In the genomic region with DNA sequence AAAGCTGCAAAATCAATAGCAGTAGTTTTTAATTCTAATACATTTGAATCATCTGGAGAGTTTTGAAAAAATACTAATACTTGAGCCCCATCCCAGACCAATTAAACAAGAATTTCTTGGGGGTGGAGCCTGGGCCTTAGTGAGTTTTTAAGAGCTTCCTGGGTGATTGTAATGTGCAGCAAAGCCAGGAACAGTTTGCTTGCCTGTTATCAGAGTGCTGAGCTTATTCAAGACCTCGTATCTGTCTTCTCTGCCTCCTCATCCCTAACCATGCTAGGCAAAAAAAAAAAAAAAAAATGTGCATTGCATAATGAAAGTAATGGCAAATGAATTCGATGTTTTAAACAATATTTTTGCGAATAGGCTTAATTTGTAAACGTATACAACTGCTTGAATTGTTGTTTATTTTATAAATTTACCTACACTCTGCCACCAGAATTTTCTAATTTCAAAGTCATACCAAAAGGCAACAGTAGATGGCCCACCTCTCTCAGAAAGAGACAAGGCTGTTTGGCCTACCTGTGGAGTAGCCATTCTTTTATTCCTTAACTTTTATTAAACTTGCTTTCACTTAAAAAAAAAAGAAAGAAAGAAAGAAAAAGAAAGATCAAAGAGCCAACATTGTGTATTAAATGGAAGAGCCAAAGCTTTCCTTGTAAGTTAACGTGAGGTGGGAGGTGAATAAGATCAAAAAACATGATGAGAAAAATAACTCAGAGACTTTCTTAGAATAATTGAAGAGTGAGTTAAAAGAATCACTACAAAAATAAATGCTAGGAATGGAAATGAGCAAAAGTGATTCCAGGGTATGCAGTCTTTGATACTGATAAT, we compare ENCODE assay signal across 8 cellular contexts. TPM values are rescaled to one million over a fixed set of nuclear protein-coding genes. Genes with fewer than 3 reads are reported as not detected.
DNase-seq lines count a peak whose midpoint lies in the region; ATAC-seq and TF ChIP-seq lines count a peak whose summit lies in the region.

No MANE protein-coding gene starts in this region.

- no peaks in the 10 kb centered on the region for H3K36me3 ChIP-seq in Loucy (ENCODE audit: insufficient read depth, low read length)
- H3K36me3 ChIP-seq in left lung = no peaks in the 10 kb centered on the region

- no peaks in the 10 kb centered on the region for H3F3A ChIP-seq in Loucy (ENCODE audit: low read depth)

- peak overlapping the region; percentile 62 for H3K4me2 ChIP-seq in Loucy (ENCODE audit: low read depth, low read length, poor library complexity, severe bottlenecking)

- H4K20me1 ChIP-seq in Loucy (ENCODE audit: insufficient read depth, low read length, poor library complexity, severe bottlenecking) = no peaks in the 10 kb centered on the region

- H3K36me3 Mint-ChIP-seq in stimulated activated naive CD8-positive, alpha-beta T cell treated with anti-CD3 and anti-CD28 coated beads, Interleukin-15, Interleukin-2, amounts not matched to agents 100 ng/mL and 50 ng/mL, for 24 hours (ENCODE audit: low read depth) = no peaks in the 10 kb centered on the region
- H3K36me3 Mint-ChIP-seq in activated CD8-positive, alpha-beta T cell treated with anti-CD3 and anti-CD28 coated beads, Interleukin-2, amount 10 ng/mL, durations not matched to agents 7 days and 5 days (ENCODE audit: low read depth) = no peaks in the 10 kb centered on the region

- H3K9me3 ChIP-seq in Loucy (ENCODE audit: insufficient read depth, low read depth, low read length) (no peaks in the 10 kb centered on the region), left lung (no peaks in the 10 kb centered on the region)

- H3K27me3 Mint-ChIP-seq in stimulated activated naive CD8-positive, alpha-beta T cell treated with anti-CD3 and anti-CD28 coated beads, Interleukin-15, Interleukin-2, amounts not matched to agents 100 ng/mL and 50 ng/mL, for 24 hours = no peaks in the 10 kb centered on the region
- H3K27me3 Mint-ChIP-seq in activated CD8-positive, alpha-beta T cell treated with anti-CD3 and anti-CD28 coated beads, Interleukin-2, amount 10 ng/mL, durations not matched to agents 7 days and 5 days (ENCODE audit: low read depth) = no peaks in the 10 kb centered on the region

- H3K9ac ChIP-seq in Loucy (ENCODE audit: low read depth, low read length, poor library complexity, severe bottlenecking) = peak overlapping the region; percentile 67

- CTCF ChIA-PET in activated CD8-positive, alpha-beta T cell treated with anti-CD3 and anti-CD28 coated beads, Interleukin-2, amount 10 ng/mL, durations not matched to agents 7 days and 5 days (lab: Charles Lee) = interaction anchor here (0.6 to 7.1 kb wide), 48 partner anchors 8 to 1145 kb away, joined by 3 to 140 read pairs (median 5); a partner anchor contains a TSS

- TF ChIP-seq CTCF in Loucy (conservative IDR thresholded peaks at IDR 0.05; ENCODE audit: low read length) (peak; percentile 92), left lung (IDR thresholded peaks at IDR 0.05) (peak; percentile 28 to 33)

- H3K9me2 ChIP-seq in Loucy (replicated peaks; ENCODE audit: low read depth, low read length) = no peaks in the 10 kb centered on the region

- H3K27ac ChIP-seq in left lung = no peak overlapping the region

- peaks cover 15% of the 10 kb centered on the region for H3K79me2 ChIP-seq in Loucy (ENCODE audit: insufficient read depth, low read length)

- ATAC-seq in stimulated activated naive CD8-positive, alpha-beta T cell treated with anti-CD3 and anti-CD28 coated beads, Interleukin-15, Interleukin-2, amounts not matched to agents 100 U/mL and 50 U/mL, for 24 hours = no peak
- peak; percentile 54 for ATAC-seq in activated CD8-positive, alpha-beta T cell treated with anti-CD3 and anti-CD28 coated beads, Interleukin-2, amount 10 ng/mL, durations not matched to agents 7 days and 5 days
- ATAC-seq in left lung (peak; percentile 89), HG03521 (IDR thresholded peaks at IDR 0.05; ENCODE audit: unreplicated experiment) (no peak)

- no peaks in the 10 kb centered on the region for H3K27me3 ChIP-seq in Loucy (ENCODE audit: insufficient read depth, low read length, poor library complexity, severe bottlenecking)
- no peaks in the 10 kb centered on the region for H3K27me3 ChIP-seq in left lung

- peak overlapping the region; percentile 41 for H3K4me3 ChIP-seq in Loucy (ENCODE audit: low read length, poor library complexity, severe bottlenecking)
- peak overlapping the region in 1 of 2 donors; percentile 26 for H3K4me3 ChIP-seq in left lung

- no peak for DNase-seq in stimulated activated naive CD8-positive, alpha-beta T cell treated with anti-CD3 and anti-CD28 coated beads, Interleukin-15, Interleukin-2, amounts not matched to agents 100 U/mL and 50 U/mL, for 24 hours
- peak; percentile 49 for DNase-seq in activated CD8-positive, alpha-beta T cell treated with anti-CD3 and anti-CD28 coated beads, Interleukin-2, amount 10 ng/mL, durations not matched to agents 7 days and 5 days
- DNase-seq in left lung = no peak
- no peak for DNase-seq in COLO668 (lab: John Stamatoyannopoulos, UW; ENCODE audit: unreplicated experiment)
- no peak for DNase-seq in HK-2 (ENCODE audit: unreplicated experiment)

- H3K27ac Mint-ChIP-seq in stimulated activated naive CD8-positive, alpha-beta T cell treated with anti-CD3 and anti-CD28 coated beads, Interleukin-15, Interleukin-2, amounts not matched to agents 100 ng/mL and 50 ng/mL, for 24 hours = peak overlapping the region; percentile 94
- H3K27ac Mint-ChIP-seq in activated CD8-positive, alpha-beta T cell treated with anti-CD3 and anti-CD28 coated beads, Interleukin-2, amount 10 ng/mL, durations not matched to agents 7 days and 5 days = peak overlapping the region; percentile 82

- intact Hi-C loops in left lung (cut with DNase I) = no loop called here

- POLR2A ChIA-PET in activated CD8-positive, alpha-beta T cell treated with anti-CD3 and anti-CD28 coated beads, Interleukin-2, amount 10 ng/mL, durations not matched to agents 7 days and 5 days (lab: Charles Lee) = interaction anchor here (1.0 to 5.2 kb wide), 7 partner anchors 16 to 1145 kb away, joined by 3 to 91 read pairs (median 6); a partner anchor contains a TSS

- no peaks in the 10 kb centered on the region for H3K9me3 Mint-ChIP-seq in stimulated activated naive CD8-positive, alpha-beta T cell treated with anti-CD3 and anti-CD28 coated beads, Interleukin-15, Interleukin-2, amounts not matched to agents 100 ng/mL and 50 ng/mL, for 24 hours
- no peaks in the 10 kb centered on the region for H3K9me3 Mint-ChIP-seq in activated CD8-positive, alpha-beta T cell treated with anti-CD3 and anti-CD28 coated beads, Interleukin-2, amount 10 ng/mL, durations not matched to agents 7 days and 5 days (ENCODE audit: insufficient read depth)

- H3K4me3 Mint-ChIP-seq in stimulated activated naive CD8-positive, alpha-beta T cell treated with anti-CD3 and anti-CD28 coated beads, Interleukin-15, Interleukin-2, amounts not matched to agents 100 ng/mL and 50 ng/mL, for 24 hours = peak overlapping the region; percentile 60
- H3K4me3 Mint-ChIP-seq in activated CD8-positive, alpha-beta T cell treated with anti-CD3 and anti-CD28 coated beads, Interleukin-2, amount 10 ng/mL, durations not matched to agents 7 days and 5 days = peak overlapping the region; percentile 57

- H3K4me1 Mint-ChIP-seq in stimulated activated naive CD8-positive, alpha-beta T cell treated with anti-CD3 and anti-CD28 coated beads, Interleukin-15, Interleukin-2, amounts not matched to agents 100 ng/mL and 50 ng/mL, for 24 hours (ENCODE audit: low read depth) = peaks cover 66% of the 10 kb centered on the region
- H3K4me1 Mint-ChIP-seq in activated CD8-positive, alpha-beta T cell treated with anti-CD3 and anti-CD28 coated beads, Interleukin-2, amount 10 ng/mL, durations not matched to agents 7 days and 5 days (ENCODE audit: low read depth) = peaks cover 54% of the 10 kb centered on the region

- H3K4me1 ChIP-seq in Loucy (ENCODE audit: insufficient read depth, low read length, poor library complexity, severe bottlenecking) (peaks cover 55% of the 10 kb centered on the region), left lung (peaks cover 0 to 18% of the 10 kb centered on the region in 2 donors)

- H2AFZ ChIP-seq in Loucy (ENCODE audit: low read length) = peak overlapping the region; percentile 39; the same call in 1 of the 2 replicates

RNA-seq across cellular contexts. Expression of a gene that starts 36.2 kb away (rescaled TPM):
- 1 to 10 TPM; 7.5 to 8.2 TPM for total RNA-seq in activated CD8-positive, alpha-beta T cell treated with anti-CD3 and anti-CD28 coated beads, Interleukin-2, amount 10 ng/mL, durations not matched to agents 7 days and 5 days
- 1 to 10 TPM; 1.3 to 2.5 TPM for total RNA-seq in left lung

Comparison
In these comparisons a context has a peak if more than half of its experiments do, and no peak if none do; other contexts are left out.
1. ATAC-seq: peak in activated CD8-positive, alpha-beta T cell treated with anti-CD3 and anti-CD28 coated beads, Interleukin-2, amount 10 ng/mL, durations not matched to agents 7 days and 5 days (single experiment) and left lung (single experiment); none in stimulated activated naive CD8-positive, alpha-beta T cell treated with anti-CD3 and anti-CD28 coated beads, Interleukin-15, Interleukin-2, amounts not matched to agents 100 U/mL and 50 U/mL, for 24 hours (single experiment) and HG03521 (single experiment).